33 cellular contexts compared by ENCODE assay signal in the genomic region with DNA sequence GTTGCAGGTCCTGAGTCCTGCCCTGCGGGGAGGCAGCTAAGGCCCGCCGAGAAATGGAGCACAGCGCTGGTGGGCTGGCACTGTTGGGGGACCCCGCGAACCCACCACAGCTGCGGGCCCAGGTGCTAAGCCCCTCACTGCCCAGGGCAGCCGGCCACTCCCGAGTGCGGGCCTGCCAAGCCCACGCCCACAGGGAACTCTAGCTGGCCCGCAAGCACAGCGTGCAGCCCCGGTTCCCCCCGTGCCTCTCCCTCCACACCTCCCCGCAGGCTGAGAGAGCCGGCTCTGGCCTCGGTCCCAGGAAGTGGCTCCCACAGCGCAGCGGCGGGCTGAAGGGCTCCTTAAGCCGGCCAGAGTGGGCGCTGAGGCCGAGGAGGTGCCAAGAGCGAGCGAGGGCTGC. TPM values are rescaled to one million over a fixed set of nuclear protein-coding genes. Genes with fewer than 3 reads are reported as not detected.
"Had no signal": no experiment of that assay in that cellular context is flagged by ENCODE, and none has a peak within 500 bp of the region (broad histone marks: within the 10 kb centered on the region; RNA-seq: fewer than 3 reads in every experiment).

No MANE protein-coding gene starts in this region.

- H3K4me3 Mint-ChIP-seq: activated CD4-positive, alpha-beta memory T cell treated with anti-CD3 and anti-CD28 coated beads for 36 hours; activated CD4-positive, alpha-beta T cell treated with anti-CD3 and anti-CD28 coated beads for 36 hours; activated CD4-positive, alpha-beta T cell treated with anti-CD3 and anti-CD28 coated beads, Interleukin-2, amount 10 ng/mL, durations not matched to agents 24 days and 14 days; activated CD8-positive, alpha-beta memory T cell treated with anti-CD3 and anti-CD28 coated beads, Interleukin-2, amount 10 ng/mL, durations not matched to agents 7 days and 5 days; activated CD8-positive, alpha-beta T cell treated with anti-CD3 and anti-CD28 coated beads, Interleukin-2, amount 10 ng/mL, durations not matched to agents 7 days and 5 days; activated naive CD4-positive, alpha-beta T cell treated with anti-CD3 and anti-CD28 coated beads, Interleukin-2, amount 50 U/mL, for 24 hours; activated naive CD8-positive, alpha-beta T cell treated with anti-CD3 and anti-CD28 coated beads for 36 hours; activated naive CD8-positive, alpha-beta T cell treated with anti-CD3 and anti-CD28 coated beads, Interleukin-2, amount 50 U/mL, for 24 hours; activated T-helper 1 cell treated with anti-CD3 and anti-CD28 coated beads, Interleukin-12 subunit alpha, Interleukin-12 subunit beta, Interleukin-2, Interleukin-4 antibody, amounts not matched to agents 30 ng/mL and 10 ng/mL and 1 ng/mL, durations not matched to agents 14 hours and 24 hours and 36 hours; endodermal cell; T-helper 17 cell; T-helper 2 cell treated with Interferon-gamma antibody and Interleukin-4, amounts not matched to agents 5 μg/mL and 100 μg/mL, for 36 hours had no signal

- DNase-seq: activated CD4-positive, alpha-beta memory T cell treated with anti-CD3 and anti-CD28 coated beads for 36 hours; activated CD4-positive, alpha-beta T cell treated with anti-CD3 and anti-CD28 coated beads for 36 hours; activated CD4-positive, alpha-beta T cell treated with anti-CD3 and anti-CD28 coated beads, Interleukin-2, amount 10 ng/mL, durations not matched to agents 24 days and 14 days; activated CD4-positive, CD25-positive, alpha-beta regulatory T cell; activated CD4-positive, CD25-positive, alpha-beta regulatory T cell treated with anti-CD3 and anti-CD28 coated beads, Interleukin-2, amount 50 U/mL, for 72 hours; activated CD8-positive, alpha-beta memory T cell treated with anti-CD3 and anti-CD28 coated beads, Interleukin-2, amount 10 ng/mL, durations not matched to agents 7 days and 5 days; activated CD8-positive, alpha-beta memory T cell treated with anti-CD3 and anti-CD28 coated beads, Interleukin-2, amount 50 U/mL, for 4 hours; activated CD8-positive, alpha-beta T cell treated with anti-CD3 and anti-CD28 coated beads, Interleukin-2, amount 10 ng/mL, durations not matched to agents 7 days and 5 days; activated effector memory CD4-positive, alpha-beta T cell treated with anti-CD3 and anti-CD28 coated beads, Interleukin-2, amount 50 U/mL, for 16 hours; activated naive CD4-positive, alpha-beta T cell treated with Interleukin-2 at 50 U/mL for 16 hours; activated naive CD8-positive, alpha-beta T cell treated with anti-CD3 and anti-CD28 coated beads for 36 hours; activated naive CD8-positive, alpha-beta T cell treated with anti-CD3 and anti-CD28 coated beads, Interleukin-2, amount 50 U/mL, for 24 hours; activated T-cell treated with anti-CD3 and anti-CD28 coated beads, Interleukin-2, amount 50 U/mL, for 1 hour; activated T-cell treated with anti-CD3 and anti-CD28 coated beads, Interleukin-2, amount 50 U/mL, for 48 hours; amygdala; aorta; body of pancreas; caudate nucleus; colonic mucosa; effector memory CD4-positive, alpha-beta T cell; endodermal cell; foreskin fibroblast; T-helper 1 cell; T-helper 17 cell; T1000 had no signal

- ATAC-seq: activated CD4-positive, alpha-beta T cell treated with anti-CD3 and anti-CD28 coated beads for 36 hours; activated CD8-positive, alpha-beta memory T cell treated with anti-CD3 and anti-CD28 coated beads, Interleukin-2, amount 10 ng/mL, durations not matched to agents 7 days and 5 days; activated CD8-positive, alpha-beta T cell treated with anti-CD3 and anti-CD28 coated beads, Interleukin-2, amount 10 ng/mL, durations not matched to agents 7 days and 5 days; activated naive CD8-positive, alpha-beta T cell treated with anti-CD3 and anti-CD28 coated beads, Interleukin-2, amount 50 U/mL, for 24 hours; body of pancreas; esophagus mucosa; T-helper 17 cell had no signal

- H3K4me1 ChIP-seq: colonic mucosa had no signal

- H3K27ac ChIP-seq: adrenal gland, body of pancreas, colonic mucosa had no signal

- H3K4me3 ChIP-seq: adrenal gland, body of pancreas, colonic mucosa had no signal

- FAIRE-seq: frontal cortex had no signal

- H3K27me3 Mint-ChIP-seq: activated CD4-positive, alpha-beta T cell treated with anti-CD3 and anti-CD28 coated beads for 36 hours; activated CD4-positive, alpha-beta T cell treated with anti-CD3 and anti-CD28 coated beads, Interleukin-2, amount 10 ng/mL, durations not matched to agents 24 days and 14 days; activated naive CD4-positive, alpha-beta T cell treated with anti-CD3 and anti-CD28 coated beads, Interleukin-2, amount 50 U/mL, for 24 hours; activated naive CD8-positive, alpha-beta T cell treated with anti-CD3 and anti-CD28 coated beads for 36 hours; activated naive CD8-positive, alpha-beta T cell treated with anti-CD3 and anti-CD28 coated beads, Interleukin-2, amount 50 U/mL, for 24 hours; T-helper 17 cell had no signal

- H3K36me3 ChIP-seq: adrenal gland, colonic mucosa had no signal

- H3K9me3 ChIP-seq: adrenal gland, body of pancreas, colonic mucosa had no signal

- H3K27ac Mint-ChIP-seq: activated CD4-positive, alpha-beta memory T cell treated with anti-CD3 and anti-CD28 coated beads for 36 hours; activated CD4-positive, alpha-beta T cell treated with anti-CD3 and anti-CD28 coated beads for 36 hours; activated CD4-positive, alpha-beta T cell treated with anti-CD3 and anti-CD28 coated beads, Interleukin-2, amount 10 ng/mL, durations not matched to agents 24 days and 14 days; activated CD8-positive, alpha-beta memory T cell treated with anti-CD3 and anti-CD28 coated beads, Interleukin-2, amount 10 ng/mL, durations not matched to agents 7 days and 5 days; activated CD8-positive, alpha-beta T cell treated with anti-CD3 and anti-CD28 coated beads, Interleukin-2, amount 10 ng/mL, durations not matched to agents 7 days and 5 days; activated naive CD4-positive, alpha-beta T cell treated with anti-CD3 and anti-CD28 coated beads, Interleukin-2, amount 50 U/mL, for 24 hours; activated naive CD8-positive, alpha-beta T cell treated with anti-CD3 and anti-CD28 coated beads for 36 hours; activated naive CD8-positive, alpha-beta T cell treated with anti-CD3 and anti-CD28 coated beads, Interleukin-2, amount 50 U/mL, for 24 hours; activated T-helper 1 cell treated with anti-CD3 and anti-CD28 coated beads, Interleukin-12 subunit alpha, Interleukin-12 subunit beta, Interleukin-2, Interleukin-4 antibody, amounts not matched to agents 30 ng/mL and 10 ng/mL and 1 ng/mL, durations not matched to agents 14 hours and 24 hours and 36 hours; activated T-helper 2 cell treated with anti-CD3 and anti-CD28 coated beads, Interferon-gamma antibody, Interleukin-2, Interleukin-4, amounts not matched to agents 10 μg/mL and 5 μg/mL and 100 μg/mL, durations not matched to agents 14 hours and 24 hours and 36 hours; endodermal cell; T-helper 17 cell; T-helper 2 cell treated with Interferon-gamma antibody and Interleukin-4, amounts not matched to agents 5 μg/mL and 100 μg/mL, for 36 hours had no signal

- H3K27me3 ChIP-seq: adrenal gland, body of pancreas, colonic mucosa had no signal

- H3K9me3 Mint-ChIP-seq: activated naive CD4-positive, alpha-beta T cell treated with anti-CD3 and anti-CD28 coated beads, Interleukin-2, amount 50 U/mL, for 24 hours; activated T-helper 1 cell treated with anti-CD3 and anti-CD28 coated beads, Interleukin-12 subunit alpha, Interleukin-12 subunit beta, Interleukin-2, Interleukin-4 antibody, amounts not matched to agents 30 ng/mL and 10 ng/mL and 1 ng/mL, durations not matched to agents 14 hours and 24 hours and 36 hours had no signal

RNA-seq across cellular contexts. Expression of gene TACC2, which starts 10.5 kb away (rescaled TPM):
- total RNA-seq: activated CD4-positive, alpha-beta memory T cell treated with anti-CD3 and anti-CD28 coated beads for 36 hours; activated CD4-positive, alpha-beta T cell treated with anti-CD3 and anti-CD28 coated beads for 36 hours; activated CD4-positive, alpha-beta T cell treated with anti-CD3 and anti-CD28 coated beads, Interleukin-2, amount 10 ng/mL, durations not matched to agents 24 days and 14 days; activated CD8-positive, alpha-beta memory T cell treated with anti-CD3 and anti-CD28 coated beads for 36 hours; activated CD8-positive, alpha-beta memory T cell treated with anti-CD3 and anti-CD28 coated beads, Interleukin-2, amount 10 ng/mL, durations not matched to agents 7 days and 5 days; activated CD8-positive, alpha-beta T cell treated with anti-CD3 and anti-CD28 coated beads, Interleukin-2, amount 10 ng/mL, durations not matched to agents 7 days and 5 days; activated naive CD8-positive, alpha-beta T cell treated with anti-CD3 and anti-CD28 coated beads for 36 hours; activated T-helper 1 cell treated with anti-CD3 and anti-CD28 coated beads, Interleukin-12 subunit alpha, Interleukin-12 subunit beta, Interleukin-2, Interleukin-4 antibody, amounts not matched to agents 30 ng/mL and 10 ng/mL and 1 ng/mL, durations not matched to agents 14 hours and 24 hours and 36 hours; activated T-helper 2 cell treated with anti-CD3 and anti-CD28 coated beads, Interferon-gamma antibody, Interleukin-2, Interleukin-4, amounts not matched to agents 10 μg/mL and 5 μg/mL and 100 μg/mL, durations not matched to agents 14 hours and 24 hours and 36 hours; T-helper 17 cell had no signal
